In the genomic region with DNA sequence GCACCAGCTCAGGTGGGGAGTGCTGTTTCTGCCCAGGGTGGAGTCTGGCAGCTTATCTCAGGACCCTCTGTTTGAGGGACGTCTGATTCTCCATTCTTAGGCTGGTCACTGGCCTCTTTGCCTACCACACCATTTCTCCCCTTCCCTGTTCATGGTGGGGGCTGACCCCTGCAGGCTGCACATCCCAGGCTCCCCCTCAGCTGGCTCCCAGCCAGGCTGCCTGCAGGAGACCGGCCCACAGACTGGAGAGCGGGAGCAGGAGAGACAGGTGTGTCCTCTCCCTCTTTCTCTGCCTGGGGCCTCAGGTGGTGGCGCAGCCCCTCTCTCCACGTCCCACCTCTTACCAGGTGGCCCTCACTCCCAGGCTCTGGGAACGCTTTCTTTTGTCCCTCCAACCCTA, we compare ENCODE assay signal across 16 cellular contexts.
"Had no signal": no experiment of that assay in that cellular context is flagged by ENCODE, and none has a peak within 500 bp of the region (broad histone marks: within the 10 kb centered on the region; RNA-seq: fewer than 3 reads in every experiment).

No MANE protein-coding gene starts in this region.

- H3K27ac ChIP-seq: brain microvascular endothelial cell, foreskin keratinocyte, heart left ventricle, thyroid gland had no signal

- H3K4me1 ChIP-seq: foreskin keratinocyte, heart left ventricle, thyroid gland had no signal

- H3K36me3 ChIP-seq: brain microvascular endothelial cell, heart left ventricle, thyroid gland had no signal

- H3K4me3 ChIP-seq: heart left ventricle, thyroid gland had no signal

- ATAC-seq: activated T-cell treated with anti-CD3 and anti-CD28 coated beads, Interleukin-2, amount 50 U/mL, for 72 hours; foreskin keratinocyte; heart left ventricle; stimulated activated memory B cell treated with anti-CD40 and anti-IgM and Interleukin-4, amounts not matched to agents 10 μg/mL and 1 μg/mL and 100 μg/mL, for 72 hours had no signal

- DNase-seq: activated CD4-positive, alpha-beta T cell treated with anti-CD3 and anti-CD28 coated beads, Interleukin-2, amount 10 ng/mL, durations not matched to agents 7 days and 5 days; activated CD4-positive, CD25-positive, alpha-beta regulatory T cell; activated CD8-positive, alpha-beta memory T cell treated with anti-CD3 and anti-CD28 coated beads, Interleukin-2, amount 50 U/mL, for 48 hours; activated gamma-delta T cell; activated naive CD8-positive, alpha-beta T cell treated with anti-CD3 and anti-CD28 coated beads for 36 hours; activated T-cell treated with anti-CD3 and anti-CD28 coated beads, Interleukin-2, amount 50 U/mL, for 72 hours; brain microvascular endothelial cell; cortex of kidney; effector CD8-positive, alpha-beta T cell; foreskin keratinocyte; heart left ventricle; immature natural killer cell; mesenchymal stem cell; nucleus accumbens; thyroid gland had no signal

- H3K27me3 ChIP-seq: brain microvascular endothelial cell, foreskin keratinocyte, heart left ventricle, thyroid gland had no signal

- H3K9me3 ChIP-seq: heart left ventricle, thyroid gland had no signal
